8 cellular contexts compared by ENCODE assay signal in genomic region chr3:27568393-27568792, GRCh38.
DNase-seq lines count a peak whose midpoint lies in the region; ATAC-seq and TF ChIP-seq lines count a peak whose summit lies in the region.

No MANE protein-coding gene starts in this region.

- no peak for TF ChIP-seq POLR2A in thyroid gland (IDR thresholded peaks at IDR 0.05)

- no peaks in the 10 kb centered on the region for H3K9me3 ChIP-seq in MG63
- no peaks in the 10 kb centered on the region for H3K9me3 ChIP-seq in thyroid gland

- TF ChIP-seq CTCF in thyroid gland (IDR thresholded peaks at IDR 0.05), result no peak

- H3K27me3 Mint-ChIP-seq in activated naive CD4-positive, alpha-beta T cell treated with anti-CD3 and anti-CD28 coated beads, Interleukin-2, amount 10 ng/mL, durations not matched to agents 7 days and 5 days, result no peaks in the 10 kb centered on the region

- no peaks in the 10 kb centered on the region for H3K9me3 Mint-ChIP-seq in activated naive CD4-positive, alpha-beta T cell treated with anti-CD3 and anti-CD28 coated beads, Interleukin-2, amount 10 ng/mL, durations not matched to agents 7 days and 5 days

- no peaks in the 10 kb centered on the region for H3K36me3 Mint-ChIP-seq in activated naive CD4-positive, alpha-beta T cell treated with anti-CD3 and anti-CD28 coated beads, Interleukin-2, amount 10 ng/mL, durations not matched to agents 7 days and 5 days

- ATAC-seq in left ventricle myocardium superior, result peak; percentile 73
- ATAC-seq in GM21619 (IDR thresholded peaks at IDR 0.05; ENCODE audit: unreplicated experiment), result no peak

- no peak overlapping the region for H3K4me3 Mint-ChIP-seq in activated naive CD4-positive, alpha-beta T cell treated with anti-CD3 and anti-CD28 coated beads, Interleukin-2, amount 10 ng/mL, durations not matched to agents 7 days and 5 days

- no peak overlapping the region for H3K27ac Mint-ChIP-seq in activated naive CD4-positive, alpha-beta T cell treated with anti-CD3 and anti-CD28 coated beads, Interleukin-2, amount 10 ng/mL, durations not matched to agents 7 days and 5 days

- H3K4me1 ChIP-seq in thyroid gland, result peaks cover 0 to 4% of the 10 kb centered on the region in 2 donors

- no peaks in the 10 kb centered on the region for H3K4me1 Mint-ChIP-seq in activated naive CD4-positive, alpha-beta T cell treated with anti-CD3 and anti-CD28 coated beads, Interleukin-2, amount 10 ng/mL, durations not matched to agents 7 days and 5 days

- no peaks in the 10 kb centered on the region for H3K27me3 ChIP-seq in MG63
- no peaks in the 10 kb centered on the region for H3K27me3 ChIP-seq in thyroid gland

- H3K4me3 ChIP-seq in MG63 (no peak overlapping the region), thyroid gland (replicated peaks in 1 of 3) (no peak overlapping the region)

- CTCF ChIA-PET in activated naive CD4-positive, alpha-beta T cell treated with anti-CD3 and anti-CD28 coated beads, Interleukin-2, amount 10 ng/mL, durations not matched to agents 7 days and 5 days (lab: Charles Lee), result no interaction called here

- DNase-seq in MG63, result peak; percentile 77
- peak in 43 of 56 donors; percentile 3 to 69 (median 26) for DNase-seq in amygdala (lab: John Stamatoyannopoulos, UW)
- DNase-seq in left ventricle myocardium superior, result peak; percentile 76
- DNase-seq in thyroid gland, result peak; percentile 75 to 77
- DNase-seq in NCI-H1048 (lab: John Stamatoyannopoulos, UW), result no peak
- DNase-seq in activated naive CD4-positive, alpha-beta T cell treated with anti-CD3 and anti-CD28 coated beads, Interleukin-2, amount 10 ng/mL, durations not matched to agents 7 days and 5 days, result no peak
- no peak for DNase-seq in NCI-H524 treated with DMSO at 0.1 percent for 48 hours (lab: John Stamatoyannopoulos, UW)

- H3K27ac ChIP-seq in thyroid gland, result no peak overlapping the region

- H3K36me3 ChIP-seq in MG63 (no peaks in the 10 kb centered on the region), thyroid gland (no peaks in the 10 kb centered on the region)

- intact Hi-C loops in left ventricle myocardium superior (cut with micrococcal nuclease), result no loop called here
- intact Hi-C loops in thyroid gland (cut with DNase I), result no loop called here

- 21 to 37% methylated on average over 2 to 5 of the region's 5 CpGs for WGBS in thyroid gland, 2 donors

Comparison
In these comparisons a context has a peak if more than half of its experiments do, and no peak if none do; other contexts are left out.
1. DNase-seq: peak in MG63 (single experiment), amygdala (43 of 56), left ventricle myocardium superior (single experiment) and thyroid gland (2 of 2); none in NCI-H1048 (single experiment), activated naive CD4-positive, alpha-beta T cell treated with anti-CD3 and anti-CD28 coated beads, Interleukin-2, amount 10 ng/mL, durations not matched to agents 7 days and 5 days (single experiment) and NCI-H524 treated with DMSO at 0.1 percent for 48 hours (single experiment).